1 cellular context compared by ENCODE assay signal in the genomic region with DNA sequence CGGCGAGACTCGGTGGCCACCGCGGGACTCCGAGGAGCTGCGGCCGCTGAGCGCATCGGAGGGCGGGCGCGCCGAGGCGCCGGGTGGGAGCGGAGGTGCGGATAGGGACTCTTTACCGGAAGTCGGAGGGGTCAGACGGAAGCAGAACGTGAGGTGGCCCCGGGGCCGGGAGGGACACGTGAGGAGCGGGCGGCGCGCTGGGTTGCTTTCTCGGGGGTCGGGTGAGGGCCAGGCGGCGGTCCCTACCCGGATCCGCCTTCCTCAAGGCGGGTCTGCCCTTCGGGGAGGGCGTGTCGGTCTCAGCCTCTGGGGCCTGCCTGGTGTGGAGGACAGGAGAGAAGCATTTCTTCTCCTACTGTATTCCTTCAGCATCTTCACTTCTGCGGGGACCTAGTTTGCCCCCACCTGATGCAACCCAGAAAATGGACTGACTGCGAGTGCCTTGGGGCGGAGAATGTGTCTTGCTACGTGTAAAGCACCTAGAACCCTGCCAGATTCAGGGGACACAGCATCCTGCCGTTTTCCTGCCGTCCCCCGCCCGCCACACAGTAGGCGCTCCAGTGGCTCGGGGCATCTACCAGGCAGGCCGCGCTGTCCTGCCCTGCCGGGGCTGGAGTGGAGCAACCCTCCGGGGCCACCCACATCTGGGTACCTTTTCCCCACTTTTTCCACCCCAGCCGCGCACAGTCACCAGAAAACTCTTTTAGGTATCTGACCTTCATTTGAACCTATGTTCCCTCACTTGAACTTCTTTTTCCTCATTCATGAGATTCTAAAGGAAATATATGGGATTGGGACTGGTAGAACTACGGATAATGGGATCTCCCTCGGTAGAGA.
TF ChIP-seq lines count a peak whose summit lies in the region.

No MANE protein-coding gene starts in this region.

TF ChIP-seq in HEK293, 187 proteins besides CTCF, POLR2A, EP300 and RAD21 (continued from another document):
- TF ChIP-seq, protein P1, sequence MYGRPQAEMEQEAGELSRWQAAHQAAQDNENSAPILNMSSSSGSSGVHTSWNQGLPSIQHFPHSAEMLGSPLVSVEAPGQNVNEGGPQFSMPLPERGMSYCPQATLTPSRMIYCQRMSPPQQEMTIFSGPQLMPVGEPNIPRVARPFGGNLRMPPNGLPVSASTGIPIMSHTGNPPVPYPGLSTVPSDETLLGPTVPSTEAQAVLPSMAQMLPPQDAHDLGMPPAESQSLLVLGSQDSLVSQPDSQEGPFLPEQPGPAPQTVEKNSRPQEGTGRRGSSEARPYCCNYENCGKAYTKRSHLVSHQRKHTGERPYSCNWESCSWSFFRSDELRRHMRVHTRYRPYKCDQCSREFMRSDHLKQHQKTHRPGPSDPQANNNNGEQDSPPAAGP (tag by site-specific recombination; IDR thresholded peaks at IDR 0.05), result peak; percentile 94
- TF ChIP-seq, protein P2, sequence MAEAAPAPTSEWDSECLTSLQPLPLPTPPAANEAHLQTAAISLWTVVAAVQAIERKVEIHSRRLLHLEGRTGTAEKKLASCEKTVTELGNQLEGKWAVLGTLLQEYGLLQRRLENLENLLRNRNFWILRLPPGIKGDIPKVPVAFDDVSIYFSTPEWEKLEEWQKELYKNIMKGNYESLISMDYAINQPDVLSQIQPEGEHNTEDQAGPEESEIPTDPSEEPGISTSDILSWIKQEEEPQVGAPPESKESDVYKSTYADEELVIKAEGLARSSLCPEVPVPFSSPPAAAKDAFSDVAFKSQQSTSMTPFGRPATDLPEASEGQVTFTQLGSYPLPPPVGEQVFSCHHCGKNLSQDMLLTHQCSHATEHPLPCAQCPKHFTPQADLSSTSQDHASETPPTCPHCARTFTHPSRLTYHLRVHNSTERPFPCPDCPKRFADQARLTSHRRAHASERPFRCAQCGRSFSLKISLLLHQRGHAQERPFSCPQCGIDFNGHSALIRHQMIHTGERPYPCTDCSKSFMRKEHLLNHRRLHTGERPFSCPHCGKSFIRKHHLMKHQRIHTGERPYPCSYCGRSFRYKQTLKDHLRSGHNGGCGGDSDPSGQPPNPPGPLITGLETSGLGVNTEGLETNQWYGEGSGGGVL (tag by site-specific recombination; IDR thresholded peaks at IDR 0.05), result peak; percentile 82
- TF ChIP-seq KLF7 (tag by site-specific recombination; IDR thresholded peaks at IDR 0.05; ENCODE audit: borderline replicate concordance) (peak; percentile 93; the same call in 1 of the 2 replicates), KLF16 (tag by site-specific recombination; IDR thresholded peaks at IDR 0.05) (peak; percentile 99), ZEB2 (tag by site-specific recombination; IDR thresholded peaks at IDR 0.05) (peak; percentile 96), ZNF335 (tag by site-specific recombination; conservative IDR thresholded peaks at IDR 0.05) (peak; percentile 93), ZNF843 (tag by site-specific recombination; IDR thresholded peaks at IDR 0.05) (peak; percentile 31; the same call in 1 of the 2 replicates), ZNF423 (tag by site-specific recombination; IDR thresholded peaks at IDR 0.05) (no peak), FEZF1 (tag by site-specific recombination; IDR thresholded peaks at IDR 0.05) (0 out of 2 replicates have a peak, but pooled peaks have one; percentile 18), ZFP69B (tag by site-specific recombination; IDR thresholded peaks at IDR 0.05) (peak; percentile 78), ZNF707 (tag by site-specific recombination; IDR thresholded peaks at IDR 0.05) (no peak), OSR2 (tag by site-specific recombination; IDR thresholded peaks at IDR 0.05) (peak; percentile 54), ZNF350 (tag by site-specific recombination; IDR thresholded peaks at IDR 0.05) (no peak), KLF9 (tag by site-specific recombination; IDR thresholded peaks at IDR 0.05; ENCODE audit: low read depth) (peak; percentile 92), ZNF561 (tag by site-specific recombination; IDR thresholded peaks at IDR 0.05; ENCODE audit: borderline replicate concordance) (peak; percentile 37; the same call in 1 of the 2 replicates)
- TF ChIP-seq, protein P3, sequence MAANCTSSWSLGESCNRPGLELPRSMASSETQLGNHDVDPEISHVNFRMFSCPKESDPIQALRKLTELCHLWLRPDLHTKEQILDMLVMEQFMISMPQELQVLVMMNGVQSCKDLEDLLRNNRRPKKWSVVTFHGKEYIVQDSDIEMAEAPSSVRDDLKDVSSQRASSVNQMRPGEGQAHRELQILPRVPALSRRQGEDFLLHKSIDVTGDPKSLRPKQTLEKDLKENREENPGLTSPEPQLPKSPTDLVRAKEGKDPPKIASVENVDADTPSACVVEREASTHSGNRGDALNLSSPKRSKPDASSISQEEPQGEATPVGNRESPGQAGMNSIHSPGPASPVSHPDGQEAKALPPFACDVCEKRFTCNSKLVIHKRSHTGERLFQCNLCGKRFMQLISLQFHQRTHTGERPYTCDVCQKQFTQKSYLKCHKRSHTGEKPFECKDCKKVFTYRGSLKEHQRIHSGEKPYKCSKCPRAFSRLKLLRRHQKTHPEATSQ (tag by site-specific recombination; IDR thresholded peaks at IDR 0.05), result peak; percentile 76; the same call in 1 of the 2 replicates
- TF ChIP-seq, protein P4, sequence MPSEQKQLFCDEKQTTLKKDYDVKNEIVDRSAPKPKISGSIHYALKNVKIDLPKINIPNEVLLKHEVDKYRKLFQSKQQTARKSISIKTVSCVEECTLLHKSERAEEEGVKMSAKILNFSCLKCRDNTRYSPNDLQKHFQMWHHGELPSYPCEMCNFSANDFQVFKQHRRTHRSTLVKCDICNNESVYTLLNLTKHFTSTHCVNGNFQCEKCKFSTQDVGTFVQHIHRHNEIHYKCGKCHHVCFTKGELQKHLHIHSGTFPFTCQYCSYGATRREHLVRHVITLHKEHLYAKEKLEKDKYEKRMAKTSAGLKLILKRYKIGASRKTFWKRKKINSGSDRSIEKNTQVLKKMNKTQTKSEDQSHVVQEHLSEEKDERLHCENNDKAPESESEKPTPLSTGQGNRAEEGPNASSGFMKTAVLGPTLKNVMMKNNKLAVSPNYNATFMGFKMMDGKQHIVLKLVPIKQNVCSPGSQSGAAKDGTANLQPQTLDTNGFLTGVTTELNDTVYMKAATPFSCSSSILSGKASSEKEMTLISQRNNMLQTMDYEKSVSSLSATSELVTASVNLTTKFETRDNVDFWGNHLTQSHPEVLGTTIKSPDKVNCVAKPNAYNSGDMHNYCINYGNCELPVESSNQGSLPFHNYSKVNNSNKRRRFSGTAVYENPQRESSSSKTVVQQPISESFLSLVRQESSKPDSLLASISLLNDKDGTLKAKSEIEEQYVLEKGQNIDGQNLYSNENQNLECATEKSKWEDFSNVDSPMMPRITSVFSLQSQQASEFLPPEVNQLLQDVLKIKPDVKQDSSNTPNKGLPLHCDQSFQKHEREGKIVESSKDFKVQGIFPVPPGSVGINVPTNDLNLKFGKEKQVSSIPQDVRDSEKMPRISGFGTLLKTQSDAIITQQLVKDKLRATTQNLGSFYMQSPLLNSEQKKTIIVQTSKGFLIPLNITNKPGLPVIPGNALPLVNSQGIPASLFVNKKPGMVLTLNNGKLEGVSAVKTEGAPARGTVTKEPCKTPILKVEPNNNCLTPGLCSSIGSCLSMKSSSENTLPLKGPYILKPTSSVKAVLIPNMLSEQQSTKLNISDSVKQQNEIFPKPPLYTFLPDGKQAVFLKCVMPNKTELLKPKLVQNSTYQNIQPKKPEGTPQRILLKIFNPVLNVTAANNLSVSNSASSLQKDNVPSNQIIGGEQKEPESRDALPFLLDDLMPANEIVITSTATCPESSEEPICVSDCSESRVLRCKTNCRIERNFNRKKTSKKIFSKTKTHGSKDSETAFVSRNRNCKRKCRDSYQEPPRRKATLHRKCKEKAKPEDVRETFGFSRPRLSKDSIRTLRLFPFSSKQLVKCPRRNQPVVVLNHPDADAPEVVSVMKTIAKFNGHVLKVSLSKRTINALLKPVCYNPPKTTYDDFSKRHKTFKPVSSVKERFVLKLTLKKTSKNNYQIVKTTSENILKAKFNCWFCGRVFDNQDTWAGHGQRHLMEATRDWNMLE (tag by site-specific recombination; conservative IDR thresholded peaks at IDR 0.05; ENCODE audit: low read depth), result 0 out of 2 replicates have a peak, but pooled peaks have one; percentile 32
- TF ChIP-seq, protein P5, sequence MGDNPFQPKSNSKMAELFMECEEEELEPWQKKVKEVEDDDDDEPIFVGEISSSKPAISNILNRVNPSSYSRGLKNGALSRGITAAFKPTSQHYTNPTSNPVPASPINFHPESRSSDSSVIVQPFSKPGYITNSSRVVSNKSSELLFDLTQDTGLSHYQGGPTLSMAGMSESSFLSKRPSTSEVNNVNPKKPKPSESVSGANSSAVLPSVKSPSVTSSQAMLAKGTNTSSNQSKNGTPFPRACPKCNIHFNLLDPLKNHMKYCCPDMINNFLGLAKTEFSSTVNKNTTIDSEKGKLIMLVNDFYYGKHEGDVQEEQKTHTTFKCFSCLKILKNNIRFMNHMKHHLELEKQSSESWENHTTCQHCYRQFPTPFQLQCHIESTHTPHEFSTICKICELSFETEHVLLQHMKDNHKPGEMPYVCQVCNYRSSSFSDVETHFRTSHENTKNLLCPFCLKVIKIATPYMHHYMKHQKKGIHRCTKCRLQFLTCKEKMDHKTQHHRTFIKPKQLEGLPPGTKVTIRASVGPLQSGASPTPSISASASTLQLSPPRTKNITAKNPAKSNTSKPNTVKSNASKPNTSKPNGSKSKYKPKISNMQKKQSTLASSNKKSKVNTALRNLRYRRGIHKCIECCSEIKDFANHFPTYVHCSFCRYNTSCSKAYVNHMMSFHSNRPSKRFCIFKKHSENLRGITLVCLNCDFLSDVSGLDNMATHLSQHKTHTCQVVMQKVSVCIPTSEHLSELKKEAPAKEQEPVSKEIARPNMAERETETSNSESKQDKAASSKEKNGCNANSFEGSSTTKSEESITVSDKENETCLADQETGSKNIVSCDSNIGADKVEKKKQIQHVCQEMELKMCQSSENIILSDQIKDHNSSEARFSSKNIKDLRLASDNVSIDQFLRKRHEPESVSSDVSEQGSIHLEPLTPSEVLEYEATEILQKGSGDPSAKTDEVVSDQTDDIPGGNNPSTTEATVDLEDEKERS (tag by site-specific recombination; IDR thresholded peaks at IDR 0.05), result no peak
- TF ChIP-seq, protein P6, sequence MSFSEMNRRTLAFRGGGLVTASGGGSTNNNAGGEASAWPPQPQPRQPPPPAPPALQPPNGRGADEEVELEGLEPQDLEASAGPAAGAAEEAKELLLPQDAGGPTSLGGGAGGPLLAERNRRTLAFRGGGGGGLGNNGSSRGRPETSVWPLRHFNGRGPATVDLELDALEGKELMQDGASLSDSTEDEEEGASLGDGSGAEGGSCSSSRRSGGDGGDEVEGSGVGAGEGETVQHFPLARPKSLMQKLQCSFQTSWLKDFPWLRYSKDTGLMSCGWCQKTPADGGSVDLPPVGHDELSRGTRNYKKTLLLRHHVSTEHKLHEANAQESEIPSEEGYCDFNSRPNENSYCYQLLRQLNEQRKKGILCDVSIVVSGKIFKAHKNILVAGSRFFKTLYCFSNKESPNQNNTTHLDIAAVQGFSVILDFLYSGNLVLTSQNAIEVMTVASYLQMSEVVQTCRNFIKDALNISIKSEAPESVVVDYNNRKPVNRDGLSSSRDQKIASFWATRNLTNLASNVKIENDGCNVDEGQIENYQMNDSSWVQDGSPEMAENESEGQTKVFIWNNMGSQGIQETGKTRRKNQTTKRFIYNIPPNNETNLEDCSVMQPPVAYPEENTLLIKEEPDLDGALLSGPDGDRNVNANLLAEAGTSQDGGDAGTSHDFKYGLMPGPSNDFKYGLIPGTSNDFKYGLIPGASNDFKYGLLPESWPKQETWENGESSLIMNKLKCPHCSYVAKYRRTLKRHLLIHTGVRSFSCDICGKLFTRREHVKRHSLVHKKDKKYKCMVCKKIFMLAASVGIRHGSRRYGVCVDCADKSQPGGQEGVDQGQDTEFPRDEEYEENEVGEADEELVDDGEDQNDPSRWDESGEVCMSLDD (tag by site-specific recombination; IDR thresholded peaks at IDR 0.05), result peak; percentile 91
- TF ChIP-seq, protein P7, sequence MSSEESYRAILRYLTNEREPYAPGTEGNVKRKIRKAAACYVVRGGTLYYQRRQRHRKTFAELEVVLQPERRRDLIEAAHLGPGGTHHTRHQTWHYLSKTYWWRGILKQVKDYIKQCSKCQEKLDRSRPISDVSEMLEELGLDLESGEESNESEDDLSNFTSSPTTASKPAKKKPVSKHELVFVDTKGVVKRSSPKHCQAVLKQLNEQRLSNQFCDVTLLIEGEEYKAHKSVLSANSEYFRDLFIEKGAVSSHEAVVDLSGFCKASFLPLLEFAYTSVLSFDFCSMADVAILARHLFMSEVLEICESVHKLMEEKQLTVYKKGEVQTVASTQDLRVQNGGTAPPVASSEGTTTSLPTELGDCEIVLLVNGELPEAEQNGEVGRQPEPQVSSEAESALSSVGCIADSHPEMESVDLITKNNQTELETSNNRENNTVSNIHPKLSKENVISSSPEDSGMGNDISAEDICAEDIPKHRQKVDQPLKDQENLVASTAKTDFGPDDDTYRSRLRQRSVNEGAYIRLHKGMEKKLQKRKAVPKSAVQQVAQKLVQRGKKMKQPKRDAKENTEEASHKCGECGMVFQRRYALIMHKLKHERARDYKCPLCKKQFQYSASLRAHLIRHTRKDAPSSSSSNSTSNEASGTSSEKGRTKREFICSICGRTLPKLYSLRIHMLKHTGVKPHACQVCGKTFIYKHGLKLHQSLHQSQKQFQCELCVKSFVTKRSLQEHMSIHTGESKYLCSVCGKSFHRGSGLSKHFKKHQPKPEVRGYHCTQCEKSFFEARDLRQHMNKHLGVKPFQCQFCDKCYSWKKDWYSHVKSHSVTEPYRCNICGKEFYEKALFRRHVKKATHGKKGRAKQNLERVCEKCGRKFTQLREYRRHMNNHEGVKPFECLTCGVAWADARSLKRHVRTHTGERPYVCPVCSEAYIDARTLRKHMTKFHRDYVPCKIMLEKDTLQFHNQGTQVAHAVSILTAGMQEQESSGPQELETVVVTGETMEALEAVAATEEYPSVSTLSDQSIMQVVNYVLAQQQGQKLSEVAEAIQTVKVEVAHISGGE (tag by site-specific recombination; conservative IDR thresholded peaks at IDR 0.05; ENCODE audit: low read depth), result peak; percentile 93
- TF ChIP-seq, protein P8, sequence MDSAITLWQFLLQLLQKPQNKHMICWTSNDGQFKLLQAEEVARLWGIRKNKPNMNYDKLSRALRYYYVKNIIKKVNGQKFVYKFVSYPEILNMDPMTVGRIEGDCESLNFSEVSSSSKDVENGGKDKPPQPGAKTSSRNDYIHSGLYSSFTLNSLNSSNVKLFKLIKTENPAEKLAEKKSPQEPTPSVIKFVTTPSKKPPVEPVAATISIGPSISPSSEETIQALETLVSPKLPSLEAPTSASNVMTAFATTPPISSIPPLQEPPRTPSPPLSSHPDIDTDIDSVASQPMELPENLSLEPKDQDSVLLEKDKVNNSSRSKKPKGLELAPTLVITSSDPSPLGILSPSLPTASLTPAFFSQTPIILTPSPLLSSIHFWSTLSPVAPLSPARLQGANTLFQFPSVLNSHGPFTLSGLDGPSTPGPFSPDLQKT (IDR thresholded peaks at IDR 0.05; ENCODE audit: borderline replicate concordance, low read depth, low read length), result peak; percentile 68; the same call in 1 of the 2 replicates
- TF ChIP-seq, protein P9, sequence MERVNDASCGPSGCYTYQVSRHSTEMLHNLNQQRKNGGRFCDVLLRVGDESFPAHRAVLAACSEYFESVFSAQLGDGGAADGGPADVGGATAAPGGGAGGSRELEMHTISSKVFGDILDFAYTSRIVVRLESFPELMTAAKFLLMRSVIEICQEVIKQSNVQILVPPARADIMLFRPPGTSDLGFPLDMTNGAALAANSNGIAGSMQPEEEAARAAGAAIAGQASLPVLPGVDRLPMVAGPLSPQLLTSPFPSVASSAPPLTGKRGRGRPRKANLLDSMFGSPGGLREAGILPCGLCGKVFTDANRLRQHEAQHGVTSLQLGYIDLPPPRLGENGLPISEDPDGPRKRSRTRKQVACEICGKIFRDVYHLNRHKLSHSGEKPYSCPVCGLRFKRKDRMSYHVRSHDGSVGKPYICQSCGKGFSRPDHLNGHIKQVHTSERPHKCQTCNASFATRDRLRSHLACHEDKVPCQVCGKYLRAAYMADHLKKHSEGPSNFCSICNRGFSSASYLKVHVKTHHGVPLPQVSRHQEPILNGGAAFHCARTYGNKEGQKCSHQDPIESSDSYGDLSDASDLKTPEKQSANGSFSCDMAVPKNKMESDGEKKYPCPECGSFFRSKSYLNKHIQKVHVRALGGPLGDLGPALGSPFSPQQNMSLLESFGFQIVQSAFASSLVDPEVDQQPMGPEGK (tag by site-specific recombination; IDR thresholded peaks at IDR 0.05), result peak; percentile 99
